In the genomic region with DNA sequence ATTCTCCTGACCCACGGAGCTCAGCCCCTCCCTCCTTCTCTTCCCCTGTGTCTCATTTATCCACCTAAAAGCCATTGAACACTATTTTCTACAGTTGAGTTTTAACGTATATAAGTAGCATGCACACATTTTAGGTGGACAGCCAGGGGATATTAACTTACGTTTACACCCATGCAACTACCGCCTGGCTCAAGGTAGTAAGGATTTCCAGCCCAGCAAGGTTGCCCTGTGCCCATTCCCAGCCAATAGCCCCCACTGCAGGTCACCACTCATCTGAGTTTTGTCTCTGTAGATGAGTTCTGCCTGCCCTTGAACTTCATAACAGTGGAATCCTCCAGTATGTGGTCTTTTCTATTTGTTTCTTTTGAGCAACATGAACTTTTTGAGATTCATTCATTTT, we compare ENCODE assay signal across 20 cellular contexts.
DNase-seq lines count a peak whose midpoint lies in the region; ATAC-seq and TF ChIP-seq lines count a peak whose summit lies in the region.
"Had no signal": no experiment of that assay in that cellular context is flagged by ENCODE, and none has a peak within 500 bp of the region (broad histone marks: within the 10 kb centered on the region; RNA-seq: fewer than 3 reads in every experiment).

No MANE protein-coding gene starts in this region.

- H3K36me3 ChIP-seq in endodermal cell (ENCODE audit: control insufficient read depth, insufficient read depth, low read length) = no peaks in the 10 kb centered on the region
- H3K36me3 ChIP-seq in suprapubic skin = no peaks in the 10 kb centered on the region
- H3K36me3 ChIP-seq in aorta (ENCODE audit: control insufficient read depth in 1 of 2, insufficient read depth in 2 of 2, low read length in 1 of 2) = no peaks in the 10 kb centered on the region
- H3K36me3 ChIP-seq: Peyer's patch had no signal

- TF ChIP-seq EP300 in suprapubic skin (IDR thresholded peaks at IDR 0.05) = no peak

- no peak for TF ChIP-seq POLR2A in suprapubic skin (IDR thresholded peaks at IDR 0.05)

- H3K9me3 ChIP-seq in endodermal cell (ENCODE audit: control insufficient read depth, low read length) (no peaks in the 10 kb centered on the region), suprapubic skin (no peaks in the 10 kb centered on the region), aorta (ENCODE audit: control insufficient read depth, low read length) (no peaks in the 10 kb centered on the region)
- H3K9me3 ChIP-seq: Peyer's patch, SK-N-SH had no signal

- H3K27me3 ChIP-seq in endodermal cell (ENCODE audit: control insufficient read depth, insufficient read depth, low read length, poor library complexity, severe bottlenecking) (no peaks in the 10 kb centered on the region), suprapubic skin (no peaks in the 10 kb centered on the region), aorta (ENCODE audit: control insufficient read depth in 1 of 2, insufficient read depth in 2 of 2, low read length in 1 of 2) (no peaks in the 10 kb centered on the region)
- H3K27me3 ChIP-seq: Peyer's patch had no signal

- TF ChIP-seq CTCF in endodermal cell (conservative IDR thresholded peaks at IDR 0.05) (no peak), omental fat pad (IDR thresholded peaks at IDR 0.05) (no peak), suprapubic skin (IDR thresholded peaks at IDR 0.05) (no peak)

- H3K4me1 Mint-ChIP-seq in endodermal cell = no peaks in the 10 kb centered on the region
- H3K4me1 Mint-ChIP-seq: GM23338 had no signal

- no peak overlapping the region for H3K27ac ChIP-seq in endodermal cell (ENCODE audit: low read depth, low read length)
- peak overlapping the region; percentile 23 for H3K27ac ChIP-seq in suprapubic skin
- no peak overlapping the region for H3K27ac ChIP-seq in aorta (ENCODE audit: low read depth in 1 of 2, low read length in 2 of 2)
- H3K27ac ChIP-seq: Peyer's patch had no signal

- H3K27me3 Mint-ChIP-seq in endodermal cell (ENCODE audit: insufficient read depth) = no peaks in the 10 kb centered on the region

- H3K4me3 ChIP-seq in endodermal cell (ENCODE audit: low read length) (no peak overlapping the region), suprapubic skin (no peak overlapping the region), aorta (ENCODE audit: low read length in 2 of 2) (no peak overlapping the region)
- H3K4me3 ChIP-seq: GM23338, Peyer's patch had no signal

- H3K36me3 Mint-ChIP-seq in activated naive CD4-positive, alpha-beta T cell treated with anti-CD3 and anti-CD28 coated beads, Interleukin-2, amount 50 U/mL, for 72 hours = peaks cover 1 to 3% of the 10 kb centered on the region in 2 donors
- H3K36me3 Mint-ChIP-seq in endodermal cell (ENCODE audit: low read depth) = no peaks in the 10 kb centered on the region

- H3K27ac Mint-ChIP-seq in activated naive CD4-positive, alpha-beta T cell treated with anti-CD3 and anti-CD28 coated beads, Interleukin-2, amount 50 U/mL, for 72 hours = no peak overlapping the region
- no peak overlapping the region for H3K27ac Mint-ChIP-seq in endodermal cell
- H3K27ac Mint-ChIP-seq: GM23338 had no signal

- no peaks in the 10 kb centered on the region for H3K4me1 ChIP-seq in endodermal cell (ENCODE audit: control insufficient read depth, insufficient read depth, low read length)
- peaks cover 26% of the 10 kb centered on the region for H3K4me1 ChIP-seq in suprapubic skin
- no peaks in the 10 kb centered on the region for H3K4me1 ChIP-seq in aorta (ENCODE audit: control insufficient read depth in 1 of 2, insufficient read depth in 2 of 2, low read length in 2 of 2)
- H3K4me1 ChIP-seq: Peyer's patch had no signal

- no peak overlapping the region for H3K4me3 Mint-ChIP-seq in endodermal cell
- H3K4me3 Mint-ChIP-seq: GM23338 had no signal

- peak; percentile 1 for DNase-seq in activated naive CD4-positive, alpha-beta T cell treated with anti-CD3 and anti-CD28 coated beads, Interleukin-2, amount 50 U/mL, for 16 hours
- no peak for DNase-seq in activated naive CD4-positive, alpha-beta T cell treated with anti-CD3 and anti-CD28 coated beads, Interleukin-2, amount 50 U/mL, for 72 hours (ENCODE audit: low spot score in 2 of 2)
- DNase-seq in endodermal cell (peak; percentile 12), omental fat pad (ENCODE audit: low spot score) (peak; percentile 6), suprapubic skin (ENCODE audit: low spot score in 2 of 2) (no peak), aorta (no peak), hepatic stellate cell (ENCODE audit: low spot score) (no peak)
- DNase-seq: DMS153, HCEC 1CT, IMR-90, KG1, MM.1S, NCI-H1694, NCI-H2029 treated with DMSO at 0.1 percent for 48 hours, NCI-H2227 treated with DMSO at 0.1 percent for 48 hours, NCI-H526 treated with DMSO at 0.1 percent for 48 hours, SK-N-SH had no signal

- intact Hi-C loops in aorta (cut with DNase I) = no loop called here

- H3K9me3 Mint-ChIP-seq in activated naive CD4-positive, alpha-beta T cell treated with anti-CD3 and anti-CD28 coated beads, Interleukin-2, amount 50 U/mL, for 72 hours = peaks cover 2 to 3% of the 10 kb centered on the region in 2 donors
- H3K9me3 Mint-ChIP-seq in endodermal cell = no peaks in the 10 kb centered on the region
- H3K9me3 Mint-ChIP-seq: GM23338 had no signal

- H3K9ac ChIP-seq in endodermal cell (ENCODE audit: extremely low read depth, low read length, poor library complexity, severe bottlenecking) = no peak overlapping the region
- H3K9ac ChIP-seq: SK-N-SH had no signal

- ATAC-seq in activated naive CD4-positive, alpha-beta T cell treated with anti-CD3 and anti-CD28 coated beads, Interleukin-2, amount 50 U/mL, for 72 hours = no peak
- ATAC-seq in omental fat pad (ENCODE audit: low FRiP score) (no peak), aorta (ENCODE audit: low FRiP score) (no peak), GM21423 (IDR thresholded peaks at IDR 0.05; ENCODE audit: unreplicated experiment) (no peak)
- ATAC-seq: GM23338 had no signal

- 88 to 90% methylated on average over 4 of the region's 4 CpGs for WGBS in endodermal cell (ENCODE audit: insufficient coverage in 1 of 2, insufficient read length in 1 of 2), 2 experiments
- 57% methylated on average over 4 of the region's 4 CpGs for WGBS in suprapubic skin
- 77 to 85% methylated on average over 4 of the region's 4 CpGs for WGBS in aorta, 2 donors

Comparison
In these comparisons a context has a peak if more than half of its experiments do, and no peak if none do; other contexts are left out.
1. DNase-seq: peak in activated naive CD4-positive, alpha-beta T cell treated with anti-CD3 and anti-CD28 coated beads, Interleukin-2, amount 50 U/mL, for 16 hours (single experiment), endodermal cell (single experiment) and omental fat pad (single experiment); none in activated naive CD4-positive, alpha-beta T cell treated with anti-CD3 and anti-CD28 coated beads, Interleukin-2, amount 50 U/mL, for 72 hours (0 of 2), suprapubic skin (0 of 2), aorta (0 of 2) and hepatic stellate cell (single experiment).